In the genomic region with DNA sequence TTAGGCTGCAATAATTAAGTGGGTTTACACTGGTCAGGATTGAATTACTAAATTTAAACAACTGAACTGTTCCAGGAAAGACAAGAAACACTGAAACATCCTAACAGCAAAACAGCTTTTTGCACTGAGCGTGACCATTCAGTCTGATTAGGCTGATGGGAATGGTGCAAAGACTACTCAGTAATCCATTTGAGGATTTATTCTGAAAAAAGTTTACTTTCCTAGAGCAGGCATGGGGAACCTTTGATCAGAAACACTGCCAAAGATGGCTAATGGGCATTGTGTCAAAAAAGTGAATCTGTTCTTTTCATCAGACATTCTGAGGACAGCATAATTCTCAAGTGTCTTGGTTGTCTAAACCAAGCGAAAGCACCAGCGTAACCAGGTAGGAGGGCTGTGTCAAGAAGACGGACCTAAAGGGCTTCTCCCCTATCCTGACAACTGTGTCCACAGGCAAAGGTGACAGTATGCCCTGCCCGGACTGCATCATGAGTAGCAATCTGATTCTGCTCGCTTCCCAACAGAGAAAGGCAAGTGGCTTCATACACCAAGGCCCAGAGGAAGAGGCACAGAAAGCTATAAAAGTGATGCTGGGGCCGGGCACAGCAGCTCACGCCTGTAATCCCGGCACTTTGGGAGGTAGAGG, we compare ENCODE assay signal across 25 cellular contexts.
"Had no signal": no experiment of that assay in that cellular context is flagged by ENCODE, and none has a peak within 500 bp of the region (broad histone marks: within the 10 kb centered on the region; RNA-seq: fewer than 3 reads in every experiment).

No MANE protein-coding gene starts in this region.

- H3K27me3 ChIP-seq: body of pancreas, cardiac muscle cell, hepatocyte, left lung, ovary, spleen, thyroid gland, upper lobe of right lung had no signal

- H3K9me3 ChIP-seq: body of pancreas, left lung, ovary, prostate gland, spleen, thyroid gland, upper lobe of right lung had no signal

- H3K4me1 ChIP-seq: body of pancreas, prostate gland had no signal

- H3K4me1 Mint-ChIP-seq: immature natural killer cell, WTC11 had no signal

- H3K27me3 Mint-ChIP-seq: activated naive CD8-positive, alpha-beta T cell treated with anti-CD3 and anti-CD28 coated beads, Interleukin-2, amount 50 U/mL, for 24 hours; effector memory CD8-positive, alpha-beta T cell; naive thymus-derived CD8-positive, alpha-beta T cell; stimulated activated naive CD8-positive, alpha-beta T cell treated with anti-CD3 and anti-CD28 coated beads, Interleukin-15, Interleukin-2, amounts not matched to agents 100 ng/mL and 50 ng/mL, for 24 hours had no signal

- H3K4me3 ChIP-seq: body of pancreas, cardiac muscle cell, hepatocyte, left lung, lung, ovary, prostate gland, spleen, thyroid gland, upper lobe of right lung had no signal

- H3K27ac ChIP-seq: body of pancreas, cardiac muscle cell, hepatocyte, ovary, prostate gland, thyroid gland, upper lobe of right lung had no signal

- H3K9me3 Mint-ChIP-seq: activated naive CD8-positive, alpha-beta T cell treated with anti-CD3 and anti-CD28 coated beads, Interleukin-2, amount 50 U/mL, for 24 hours; activated T-helper 1 cell treated with anti-CD3 and anti-CD28 coated beads, Interleukin-12 subunit alpha, Interleukin-12 subunit beta, Interleukin-2, Interleukin-4 antibody, amounts not matched to agents 30 ng/mL and 10 ng/mL and 1 ng/mL, durations not matched to agents 14 hours and 24 hours and 36 hours; effector memory CD8-positive, alpha-beta T cell; immature natural killer cell; naive thymus-derived CD8-positive, alpha-beta T cell; stimulated activated naive CD8-positive, alpha-beta T cell treated with anti-CD3 and anti-CD28 coated beads, Interleukin-15, Interleukin-2, amounts not matched to agents 100 ng/mL and 50 ng/mL, for 24 hours; WTC11 had no signal

- H3K27ac Mint-ChIP-seq: activated naive CD8-positive, alpha-beta T cell treated with anti-CD3 and anti-CD28 coated beads, Interleukin-2, amount 50 U/mL, for 24 hours; activated T-helper 1 cell treated with anti-CD3 and anti-CD28 coated beads, Interleukin-12 subunit alpha, Interleukin-12 subunit beta, Interleukin-2, Interleukin-4 antibody, amounts not matched to agents 30 ng/mL and 10 ng/mL and 1 ng/mL, durations not matched to agents 14 hours and 24 hours and 36 hours; stimulated activated naive CD8-positive, alpha-beta T cell treated with anti-CD3 and anti-CD28 coated beads, Interleukin-15, Interleukin-2, amounts not matched to agents 100 ng/mL and 50 ng/mL, for 24 hours had no signal

- H3K36me3 ChIP-seq: ovary had no signal

- DNase-seq: activated CD4-positive, alpha-beta T cell treated with anti-CD3 and anti-CD28 coated beads, Interleukin-2, amount 50 U/mL, for 48 hours; activated gamma-delta T cell treated with Interleukin-2 at 50 U/mL for 16 hours; activated naive CD8-positive, alpha-beta T cell treated with anti-CD3 and anti-CD28 coated beads, Interleukin-2, amount 50 U/mL, for 24 hours; anterior cingulate cortex; body of pancreas; effector memory CD8-positive, alpha-beta T cell; glutamatergic neuron; immature natural killer cell; left lung; naive thymus-derived CD8-positive, alpha-beta T cell; ovary; spleen; stimulated activated CD4-positive, alpha-beta T cell treated with anti-CD3 and anti-CD28 coated beads, Interleukin-4, amount 100 ng/mL, for 1 hour; substantia nigra; T1000; thyroid gland; upper lobe of right lung had no signal

- H3K4me3 Mint-ChIP-seq: activated naive CD8-positive, alpha-beta T cell treated with anti-CD3 and anti-CD28 coated beads, Interleukin-2, amount 50 U/mL, for 24 hours; activated T-helper 1 cell treated with anti-CD3 and anti-CD28 coated beads, Interleukin-12 subunit alpha, Interleukin-12 subunit beta, Interleukin-2, Interleukin-4 antibody, amounts not matched to agents 30 ng/mL and 10 ng/mL and 1 ng/mL, durations not matched to agents 14 hours and 24 hours and 36 hours; effector memory CD8-positive, alpha-beta T cell; immature natural killer cell; naive thymus-derived CD8-positive, alpha-beta T cell; stimulated activated naive CD8-positive, alpha-beta T cell treated with anti-CD3 and anti-CD28 coated beads, Interleukin-15, Interleukin-2, amounts not matched to agents 100 ng/mL and 50 ng/mL, for 24 hours; WTC11 had no signal

- ATAC-seq: activated naive CD8-positive, alpha-beta T cell treated with anti-CD3 and anti-CD28 coated beads, Interleukin-2, amount 50 U/mL, for 24 hours; body of pancreas; effector memory CD8-positive, alpha-beta T cell; esophagus mucosa; left lung; naive thymus-derived CD8-positive, alpha-beta T cell; upper lobe of right lung; WTC11 had no signal
